ENCODE assay signal across 8 cellular contexts in genomic region chr20:41027872-41028358, GRCh38. TPM values are rescaled to one million over a fixed set of nuclear protein-coding genes. Genes with fewer than 3 reads are reported as not detected.
DNase-seq lines count a peak whose midpoint lies in the region; ATAC-seq and TF ChIP-seq lines count a peak whose summit lies in the region.

No MANE protein-coding gene starts in this region.

- H3K4me3 ChIP-seq in GM12875 (ENCODE audit: low read depth, low read length) (peak overlapping the region; percentile 33), SJSA1 (peak overlapping the region; percentile 88), fibroblast of lung (replicated peaks in 1 of 4; ENCODE audit: control extremely low read depth in 1 of 4, insufficient read depth in 1 of 4, low read depth in 3 of 4, low read length in 4 of 4) (peak overlapping the region; percentile 23 to 57 (median 52)), retinal pigment epithelial cell (ENCODE audit: low read length) (peak overlapping the region; percentile 52)

- H3K4me2 ChIP-seq in fibroblast of lung (ENCODE audit: extremely low read depth, insufficient read depth, low read length) = peak overlapping the region; percentile 78

- H2AFZ ChIP-seq in fibroblast of lung (ENCODE audit: low read length) = no peak overlapping the region

- H3K36me3 ChIP-seq in SJSA1 (peaks cover 39% of the 10 kb centered on the region), fibroblast of lung (ENCODE audit: control insufficient read depth, insufficient read depth, low read length) (no peaks in the 10 kb centered on the region)

- H3K4me1 ChIP-seq in SJSA1 (replicated peaks) = peaks cover 21% of the 10 kb centered on the region
- peaks cover 9% of the 10 kb centered on the region for H3K4me1 ChIP-seq in fibroblast of lung (ENCODE audit: control insufficient read depth, extremely low read depth, insufficient read depth, low read length)

- TF ChIP-seq CTCF in GM12875 (IDR thresholded peaks at IDR 0.05; ENCODE audit: borderline replicate concordance, insufficient read depth, low read depth, low read length) = no peak
- no peak for TF ChIP-seq CTCF in fibroblast of lung (conservative IDR thresholded peaks at IDR 0.05 in 1 of 2, IDR thresholded peaks at IDR 0.05 in 1 of 2; ENCODE audit: low read depth in 1 of 2, low read length in 2 of 2)
- TF ChIP-seq CTCF in retinal pigment epithelial cell (conservative IDR thresholded peaks at IDR 0.05; ENCODE audit: low read depth, low read length) = no peak

- no peaks in the 10 kb centered on the region for H4K20me1 ChIP-seq in fibroblast of lung (ENCODE audit: control insufficient read depth, extremely low read depth, insufficient read depth, low read length)

- no peak for ATAC-seq in HG02610 (IDR thresholded peaks at IDR 0.05; ENCODE audit: unreplicated experiment)
- no peak for ATAC-seq in GM19351 (IDR thresholded peaks at IDR 0.05; ENCODE audit: unreplicated experiment)

- no peak for DNase-seq in SJSA1 (ENCODE audit: low read depth in 1 of 2, low spot score in 2 of 2)
- DNase-seq in fibroblast of lung (ENCODE audit: low read depth in 2 of 2) = no peak
- no peak for DNase-seq in retinal pigment epithelial cell (ENCODE audit: low read depth)
- DNase-seq in DMS114 treated with DMSO at 0.1 percent for 48 hours (lab: John Stamatoyannopoulos, UW; ENCODE audit: unreplicated experiment) = no peak
- DNase-seq in KG1 (lab: John Stamatoyannopoulos, UW) = no peak

- H3K9ac ChIP-seq in fibroblast of lung (ENCODE audit: insufficient read depth, low read length) = peak overlapping the region; percentile 48

- H3K27me3 ChIP-seq in SJSA1 (replicated peaks) = no peaks in the 10 kb centered on the region
- no peaks in the 10 kb centered on the region for H3K27me3 ChIP-seq in fibroblast of lung (ENCODE audit: control insufficient read depth, insufficient read depth, low read length)

- no peak overlapping the region for H3K27ac ChIP-seq in SJSA1
- H3K27ac ChIP-seq in fibroblast of lung (ENCODE audit: insufficient read depth, low read length) = peak overlapping the region; percentile 58

- H3K79me2 ChIP-seq in fibroblast of lung (ENCODE audit: control insufficient read depth, insufficient read depth, low read length) = peaks cover 42% of the 10 kb centered on the region

- H3K9me3 ChIP-seq in SJSA1 (replicated peaks) = no peaks in the 10 kb centered on the region
- H3K9me3 ChIP-seq in fibroblast of lung (ENCODE audit: control insufficient read depth, insufficient read depth, low read depth, low read length) = no peaks in the 10 kb centered on the region

RNA-seq across cellular contexts. Expression of gene TOP1, which starts 0.7 kb away (rescaled TPM):
- 13.6 and 15.4 TPM in 2 replicates for total RNA-seq in SJSA1 (2014; rRNA removed; shearing (Covaris generic))
- 27.0 and 35.3 TPM in 2 replicates for total RNA-seq in fibroblast of lung
- polyA plus RNA-seq in fibroblast of lung = 18.4 and 36.0 TPM in 2 replicates
- 59.0 and 106 TPM in 2 replicates for polyA plus RNA-seq in fibroblast of lung (2012)
- 7.2 and 9.9 TPM in 2 replicates for polyA minus RNA-seq in fibroblast of lung (ENCODE audit: low replicate concordance)

Comparison
In these comparisons a context has a peak if more than half of its experiments do, and no peak if none do; other contexts are left out.
1. H3K4me3 ChIP-seq: peak in every context shown above with its lines; median percentile 88 in SJSA1; 52 in retinal pigment epithelial cell; 52 in fibroblast of lung; 33 in GM12875.